1 cellular context compared by ENCODE assay signal in genomic region chr4:3420606-3420955, GRCh38.
TF ChIP-seq lines count a peak whose summit lies in the region.

No MANE protein-coding gene starts in this region.

TF ChIP-seq in HepG2, 621 proteins besides CTCF, POLR2A, EP300 and RAD21:
- TF ChIP-seq NRL (CRISPR knock-in tag; IDR thresholded peaks at IDR 0.05; ENCODE audit: borderline replicate concordance) (no peak), FOSL2 (CRISPR knock-in tag; IDR thresholded peaks at IDR 0.05) (no peak), MXI1 (IDR thresholded peaks at IDR 0.05; ENCODE audit: borderline replicate concordance, low read depth, low read length) (no peak), ZNF431 (CRISPR knock-in tag; IDR thresholded peaks at IDR 0.05; ENCODE audit: borderline replicate concordance, low read depth) (no peak), ZNF740 (CRISPR knock-in tag; IDR thresholded peaks at IDR 0.05) (no peak)
TF ChIP-seq in HepG2: peak in this region for 0.
